Comparison of ENCODE assay signal across 28 cellular contexts in the genomic region with DNA sequence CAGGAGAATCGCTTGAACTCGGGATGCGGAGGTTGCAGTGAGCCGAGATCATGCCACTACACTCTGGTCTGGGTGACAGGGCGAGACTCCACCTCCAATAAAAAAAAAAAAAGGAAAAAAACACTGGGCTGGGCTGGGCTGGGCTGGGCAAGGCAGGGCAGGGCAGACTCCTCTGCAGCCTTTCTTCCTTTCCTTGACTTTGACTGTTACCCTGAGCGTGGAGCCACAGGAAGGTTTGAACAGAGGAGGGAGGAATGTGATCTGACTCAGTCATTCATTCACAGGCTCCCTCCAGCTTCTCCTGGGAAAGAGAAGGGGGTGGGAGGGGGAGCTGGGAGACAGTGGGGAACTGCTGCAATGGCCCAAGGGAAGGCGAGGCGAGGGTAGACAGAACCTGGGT. TPM values are rescaled to one million over a fixed set of nuclear protein-coding genes. Genes with fewer than 3 reads are reported as not detected.
DNase-seq lines count a peak whose midpoint lies in the region; ATAC-seq, FAIRE-seq and TF ChIP-seq lines count a peak whose summit lies in the region.
"Had no signal": no experiment of that assay in that cellular context is flagged by ENCODE, and none has a peak within 500 bp of the region (broad histone marks: within the 10 kb centered on the region; RNA-seq: fewer than 3 reads in every experiment).

No MANE protein-coding gene starts in this region.

- no peak overlapping the region for H3K14ac ChIP-seq in trophoblast cell (ENCODE audit: low read length)

- H3K9me2 ChIP-seq in PC-9 (ENCODE audit: insufficient read depth), result no peaks in the 10 kb centered on the region

- no peak overlapping the region for H2BK5ac ChIP-seq in trophoblast cell (ENCODE audit: low read depth, low read length, poor library complexity)

- H2BK12ac ChIP-seq in trophoblast cell (ENCODE audit: low read length), result no peak overlapping the region

- no peak overlapping the region for H3K18ac ChIP-seq in trophoblast cell (ENCODE audit: low read length)

- TF ChIP-seq CTCF in PC-9 (conservative IDR thresholded peaks at IDR 0.05) (no peak), neural progenitor cell (IDR thresholded peaks at IDR 0.05) (no peak), right lobe of liver (IDR thresholded peaks at IDR 0.05) (no peak)

- H3K27me3 Mint-ChIP-seq in neural progenitor cell (ENCODE audit: insufficient read depth, low read depth), result peaks cover 4% of the 10 kb centered on the region
- H3K27me3 Mint-ChIP-seq: naive B cell had no signal

- no peak overlapping the region for H3K23ac ChIP-seq in trophoblast cell (ENCODE audit: low read length)

- DNase-seq in ELR (ENCODE audit: low read depth) (peak; percentile 42), PC-9 (peak in 1 of 2 experiments; percentile 49), epithelial cell of prostate (ENCODE audit: low read depth, low spot score) (no peak), neural progenitor cell (ENCODE audit: low spot score) (no peak), GDM1 (lab: John Stamatoyannopoulos, UW) (no peak), urothelium cell line (ENCODE audit: low spot score) (no peak), right lobe of liver (no peak), trophoblast cell (no peak)
- DNase-seq: activated CD8-positive, alpha-beta T cell treated with anti-CD3 and anti-CD28 coated beads for 36 hours; activated naive CD4-positive, alpha-beta T cell; activated T-cell treated with anti-CD3 and anti-CD28 coated beads, Interleukin-2, amount 50 U/mL, for 1 hour; amygdala; caudate nucleus; dorsolateral prefrontal cortex; erythroblast; KBM-7; kidney; naive B cell; NCI-H1694; NCI-H2171; NCI-H526 treated with DMSO at 0.1 percent for 48 hours; sigmoid colon; stimulated activated CD8-positive, alpha-beta memory T cell treated with anti-CD3 and anti-CD28 coated beads, Interleukin-4, amount 100 ng/mL, for 48 hours; T-helper 9 cell had no signal

- POLR2A ChIA-PET in PC-9 (lab: Charles Lee; ENCODE audit: unreplicated experiment), result interaction anchor here (0.6 to 1.1 kb wide), 2 partner anchors 18 to 89 kb away, joined by 4 to 10 read pairs; no protein-coding TSS in a partner anchor

- H3K4me1 Mint-ChIP-seq in neural progenitor cell, result peaks cover 12% of the 10 kb centered on the region

- no peak overlapping the region for H4K8ac ChIP-seq in trophoblast cell (ENCODE audit: low read depth, low read length)

- H3K79me2 ChIP-seq in PC-9 (ENCODE audit: low read depth), result peaks cover 23% of the 10 kb centered on the region
- H3K79me2 ChIP-seq in neural progenitor cell (ENCODE audit: low read depth), result peaks cover 22% of the 10 kb centered on the region
- H3K79me2 ChIP-seq in trophoblast cell (ENCODE audit: control insufficient read depth, insufficient read depth, low read length, poor library complexity), result peaks cover 22% of the 10 kb centered on the region

- no peaks in the 10 kb centered on the region for H3K9me3 Mint-ChIP-seq in neural progenitor cell
- H3K9me3 Mint-ChIP-seq: activated CD8-positive, alpha-beta T cell treated with anti-CD3 and anti-CD28 coated beads for 36 hours; naive B cell had no signal

- H3K9me3 ChIP-seq in PC-9 (ENCODE audit: insufficient read depth, low read depth), result no peaks in the 10 kb centered on the region
- no peaks in the 10 kb centered on the region for H3K9me3 ChIP-seq in neural progenitor cell (ENCODE audit: low read depth)
- no peaks in the 10 kb centered on the region for H3K9me3 ChIP-seq in right lobe of liver
- H3K9me3 ChIP-seq in trophoblast cell (ENCODE audit: insufficient read depth, low read depth, low read length), result peaks cover 1% of the 10 kb centered on the region
- H3K9me3 ChIP-seq: BLaER1 treated with 17β-estradiol and CSF1 and Interleukin-3, amounts not matched to agents 10 nM and 100 nM; sigmoid colon had no signal

- WGBS in right lobe of liver (ENCODE audit: insufficient coverage, low coverage, low lambda C conversion rate, missing lambda C conversion rate), result 77% methylated on average over 7 of the region's 8 CpGs
- WGBS in trophoblast cell (ENCODE audit: extremely low coverage, insufficient coverage, insufficient read length), result no CpG with 5 or more reads among the region's 8 CpGs

- no peak for FAIRE-seq in urothelium cell line (lab: Jason Lieb, UNC)
- FAIRE-seq: frontal cortex, H54, kidney had no signal

- H3K79me1 ChIP-seq in trophoblast cell (ENCODE audit: low read length), result peaks cover 26% of the 10 kb centered on the region

- TF ChIP-seq POLR2A in right lobe of liver (IDR thresholded peaks at IDR 0.05), result no peak

- no peak overlapping the region for H2AK5ac ChIP-seq in trophoblast cell (ENCODE audit: low read length)

- no peak overlapping the region for H2AFZ ChIP-seq in PC-9
- no peak overlapping the region for H2AFZ ChIP-seq in neural progenitor cell (replicated peaks)
- no peak overlapping the region for H2AFZ ChIP-seq in trophoblast cell (ENCODE audit: insufficient read depth, low read length, poor library complexity)

- no peak overlapping the region for H3K4ac ChIP-seq in trophoblast cell (ENCODE audit: low read depth, low read length)

- no peak overlapping the region for H2BK120ac ChIP-seq in trophoblast cell (ENCODE audit: insufficient read depth, low read length, poor library complexity)

- intact Hi-C loops in PC-9 (cut with micrococcal nuclease; ENCODE audit: unreplicated experiment), result no loop called here
- intact Hi-C loops in right lobe of liver (cut with DNase I), result loop anchor here in 1 of 2 donors (10.0 kb wide), 1 partner anchor 50 kb away; no protein-coding TSS in a partner anchor

- no peak overlapping the region for H4K12ac ChIP-seq in trophoblast cell (ENCODE audit: low read depth, low read length)

- CTCF ChIA-PET in PC-9 (lab: Charles Lee), result interaction anchor here (0.5 to 0.6 kb wide), 2 partner anchors 186 to 987 kb away, joined by 3 to 12 read pairs; no protein-coding TSS in a partner anchor

- no peak overlapping the region for H3K9ac ChIP-seq in neural progenitor cell
- no peak overlapping the region for H3K9ac ChIP-seq in trophoblast cell (ENCODE audit: low read length)
- H3K9ac ChIP-seq: BLaER1 treated with 17β-estradiol and CSF1 and Interleukin-3, amounts not matched to agents 10 nM and 100 nM had no signal

- no TSS peak for BruUV-seq in PC-9 (replicated peaks; lab: Mats Ljungman, UMichigan)

- no peak overlapping the region for H3K27ac Mint-ChIP-seq in neural progenitor cell
- H3K27ac Mint-ChIP-seq: activated CD8-positive, alpha-beta T cell treated with anti-CD3 and anti-CD28 coated beads for 36 hours; naive B cell had no signal

- no peak overlapping the region for H3K4me3 ChIP-seq in PC-9
- no peak overlapping the region for H3K4me3 ChIP-seq in neural progenitor cell
- no peak overlapping the region for H3K4me3 ChIP-seq in right lobe of liver
- no peak overlapping the region for H3K4me3 ChIP-seq in trophoblast cell (ENCODE audit: low read depth, low read length)
- H3K4me3 ChIP-seq: BLaER1 treated with 17β-estradiol and CSF1 and Interleukin-3, amounts not matched to agents 10 nM and 100 nM; dorsolateral prefrontal cortex; sigmoid colon had no signal

- peaks cover 13% of the 10 kb centered on the region for H3K4me1 ChIP-seq in PC-9 (replicated peaks; ENCODE audit: insufficient read depth)
- H3K4me1 ChIP-seq in neural progenitor cell, result peaks cover 8% of the 10 kb centered on the region
- peaks cover 0 to 4% (median 2%) of the 10 kb centered on the region in 4 donors for H3K4me1 ChIP-seq in right lobe of liver
- peaks cover 12 to 19% of the 10 kb centered on the region in 2 experiments for H3K4me1 ChIP-seq in trophoblast cell (ENCODE audit: control insufficient read depth in 1 of 2, insufficient read depth in 2 of 2, low read length in 2 of 2)

- H3K4me2 ChIP-seq in PC-9 (0 out of 2 replicates have a peak overlapping the region, but pooled peaks have one; percentile 6), neural progenitor cell (no peak overlapping the region), trophoblast cell (ENCODE audit: low read length) (no peak overlapping the region)
- H3K4me2 ChIP-seq: BLaER1 treated with 17β-estradiol and CSF1 and Interleukin-3, amounts not matched to agents 10 nM and 100 nM had no signal

- H4K91ac ChIP-seq in trophoblast cell (ENCODE audit: low read depth, low read length), result no peak overlapping the region

- H3K27ac ChIP-seq in PC-9, result peak overlapping the region; percentile 16; the same call in 1 of the 2 replicates
- H3K27ac ChIP-seq in epithelial cell of prostate, result peak overlapping the region; percentile 50
- H3K27ac ChIP-seq in neural progenitor cell, result no peak overlapping the region
- no peak overlapping the region for H3K27ac ChIP-seq in right lobe of liver
- no peak overlapping the region for H3K27ac ChIP-seq in trophoblast cell (ENCODE audit: low read depth, low read length)
- H3K27ac ChIP-seq: BLaER1 treated with 17β-estradiol and CSF1 and Interleukin-3, amounts not matched to agents 10 nM and 100 nM; dorsolateral prefrontal cortex; sigmoid colon had no signal

- ATAC-seq in right lobe of liver, result no peak
- ATAC-seq: activated CD8-positive, alpha-beta T cell treated with anti-CD3 and anti-CD28 coated beads for 36 hours had no signal

- H3K36me3 Mint-ChIP-seq in neural progenitor cell, result peaks cover 4% of the 10 kb centered on the region
- H3K36me3 Mint-ChIP-seq: naive B cell had no signal

- H3F3A ChIP-seq in PC-9 (ENCODE audit: insufficient read depth, low read depth), result peaks cover 27% of the 10 kb centered on the region
- H3F3A ChIP-seq in neural progenitor cell (ENCODE audit: low read depth), result no peaks in the 10 kb centered on the region

- 0 out of 2 replicates have a peak, but pooled peaks cover 5% of the 10 kb centered on the region for H3K36me3 ChIP-seq in PC-9 (ENCODE audit: low read depth)
- H3K36me3 ChIP-seq in neural progenitor cell, result no peaks in the 10 kb centered on the region
- H3K36me3 ChIP-seq in right lobe of liver, result no peaks in the 10 kb centered on the region
- H3K36me3 ChIP-seq in trophoblast cell (ENCODE audit: control insufficient read depth in 1 of 2, insufficient read depth in 2 of 2, low read length in 2 of 2), result no peaks in the 10 kb centered on the region
- H3K36me3 ChIP-seq: sigmoid colon had no signal

- H4K20me1 ChIP-seq in PC-9 (ENCODE audit: insufficient read depth), result peaks cover 11% of the 10 kb centered on the region; the same call in 1 of the 2 replicates
- H4K20me1 ChIP-seq in neural progenitor cell (ENCODE audit: low read depth), result peaks cover 17% of the 10 kb centered on the region

- no peaks in the 10 kb centered on the region for H3K27me3 ChIP-seq in PC-9 (ENCODE audit: insufficient read depth, low read depth)
- H3K27me3 ChIP-seq in neural progenitor cell, result no peaks in the 10 kb centered on the region
- H3K27me3 ChIP-seq in right lobe of liver, result no peaks in the 10 kb centered on the region
- H3K27me3 ChIP-seq in trophoblast cell (ENCODE audit: insufficient read depth, low read length), result no peaks in the 10 kb centered on the region
- H3K27me3 ChIP-seq: BLaER1 treated with 17β-estradiol and CSF1 and Interleukin-3, amounts not matched to agents 10 nM and 100 nM; dorsolateral prefrontal cortex; sigmoid colon had no signal

- H3K4me3 Mint-ChIP-seq in neural progenitor cell, result peak overlapping the region; percentile 52
- H3K4me3 Mint-ChIP-seq: activated CD8-positive, alpha-beta T cell treated with anti-CD3 and anti-CD28 coated beads for 36 hours had no signal

RNA-seq across cellular contexts. Expression of gene ACTN4, which starts 2.7 kb away (rescaled TPM):
- total RNA-seq in PC-9 (2021) (1,066 and 1,233 TPM in 2 replicates), neural progenitor cell (ENCODE audit: low replicate concordance) (127 and 233 TPM in 2 replicates), right lobe of liver (100 to 1,000 TPM; 142 to 306 (median 201) TPM)
- polyA plus RNA-seq in trophoblast cell (2013), result 442 and 468 TPM in 2 replicates

RNA-seq across cellular contexts. Expression of gene EIF3K, which starts 25.7 kb away (rescaled TPM):
- 230 and 292 TPM in 2 replicates for total RNA-seq in PC-9 (2021)
- 261 and 432 TPM in 2 replicates for total RNA-seq in neural progenitor cell (ENCODE audit: low replicate concordance)
- total RNA-seq in right lobe of liver, result 100 to 1,000 TPM in 4 of 6 experiments, 10 to 100 TPM in 2; 86.3 to 305 (median 116) TPM
- polyA plus RNA-seq in trophoblast cell (2013), result 205 and 214 TPM in 2 replicates

RNA-seq across cellular contexts. Expression of gene MAP4K1, which starts 27.0 kb away (rescaled TPM):
- 3.5 and 6.8 TPM in 2 replicates for total RNA-seq in PC-9 (2021)
- total RNA-seq in neural progenitor cell (ENCODE audit: low replicate concordance), result 1.9 and 3.6 TPM in 2 replicates
- total RNA-seq in right lobe of liver, result 1 to 10 TPM in 5 of 6 experiments, under 1 TPM in 1; 0.93 to 3.1 (median 2.0) TPM
- polyA plus RNA-seq in trophoblast cell (2013), result 0.56 and 0.72 TPM in 2 replicates
- total RNA-seq: lung microvascular endothelial cell had no signal

Comparison
In these comparisons a context has a peak if more than half of its experiments do, and no peak if none do; other contexts are left out.
1. H3K27ac ChIP-seq: peak in PC-9 (single experiment) and epithelial cell of prostate (single experiment); none in neural progenitor cell (single experiment), right lobe of liver (0 of 3) and trophoblast cell (single experiment).